Comparison of ENCODE assay signal across 8 cellular contexts in the genomic region with DNA sequence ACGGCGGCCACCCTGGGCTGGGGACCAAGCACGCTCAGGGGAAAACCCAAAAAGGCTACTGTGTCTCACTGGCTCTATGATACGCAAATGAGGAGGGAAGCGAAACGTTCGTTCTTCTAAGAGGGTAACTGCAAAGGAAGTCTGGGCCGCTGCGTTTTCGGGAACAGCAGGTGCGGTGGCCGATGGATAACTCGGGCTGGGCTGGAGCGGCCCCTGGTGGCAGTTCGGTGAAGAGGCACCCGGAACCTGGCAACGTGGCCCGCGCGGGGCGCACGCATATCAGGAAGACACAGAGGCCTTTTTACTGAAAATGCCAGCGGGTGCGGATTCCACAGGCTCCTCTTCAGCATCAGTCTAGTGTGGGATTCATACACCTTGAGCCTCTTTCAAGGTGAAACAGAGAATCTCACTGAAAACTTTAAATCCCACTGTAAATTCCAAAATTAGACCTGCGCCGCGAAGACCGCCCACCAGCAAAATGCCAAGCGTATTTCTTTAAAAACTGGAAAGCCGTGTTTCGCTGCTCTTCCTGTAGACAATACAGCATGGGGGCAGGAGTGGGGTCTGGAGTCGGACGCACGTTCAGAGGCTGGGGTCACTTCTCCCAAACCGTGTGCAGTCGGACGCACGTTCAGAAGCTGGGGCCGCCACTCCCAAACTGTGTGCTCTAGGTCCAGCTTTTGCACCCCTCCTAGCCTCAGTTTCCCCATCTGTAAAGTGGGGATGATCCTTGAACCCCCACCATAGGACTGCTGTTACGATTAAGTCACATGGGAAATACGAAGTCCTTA. TPM values are rescaled to one million over a fixed set of nuclear protein-coding genes. Genes with fewer than 3 reads are reported as not detected.
DNase-seq lines count a peak whose midpoint lies in the region; ATAC-seq and TF ChIP-seq lines count a peak whose summit lies in the region.

No MANE protein-coding gene starts in this region.

- H3K27me3 Mint-ChIP-seq in immature natural killer cell (ENCODE audit: low read depth in 3 of 3) = peaks cover 6 to 16% (median 13%) of the 10 kb centered on the region in 3 donors

- TF ChIP-seq POLR2A in breast epithelium (IDR thresholded peaks at IDR 0.05) = no peak

- intact Hi-C loops in breast epithelium (cut with DNase I; ENCODE audit: low total_unique reads) = no loop called here

- H3K36me3 ChIP-seq in breast epithelium = no peaks in the 10 kb centered on the region

- no peaks in the 10 kb centered on the region for H3K9me3 Mint-ChIP-seq in immature natural killer cell

- no peak for DNase-seq in AG09309 (ENCODE audit: low read depth)
- DNase-seq in NCI-H2196 treated with DMSO at 0.1 percent for 48 hours (lab: John Stamatoyannopoulos, UW; ENCODE audit: unreplicated experiment) = peak; percentile 74
- peak; percentile 69 to 94 for DNase-seq in breast epithelium (ENCODE audit: low spot score in 2 of 2)
- peak; percentile 87 to 88 (median 87) for DNase-seq in immature natural killer cell
- DNase-seq in stimulated activated CD4-positive, alpha-beta T cell treated with anti-CD3 and anti-CD28 coated beads, Interleukin-12 subunit alpha, Interleukin-12 subunit beta, amount 100 ng/mL, for 4 hours = peak; percentile 93

- peak overlapping the region in 4 of 6 donors; percentile 46 to 71 (median 58) for H3K27ac Mint-ChIP-seq in immature natural killer cell

- no peaks in the 10 kb centered on the region for H3K4me1 ChIP-seq in breast epithelium

- no peaks in the 10 kb centered on the region for H3K9me3 ChIP-seq in breast epithelium

- H3K27ac ChIP-seq in VCaP (no peak overlapping the region), breast epithelium (no peak overlapping the region)

- ATAC-seq in GM19035 (IDR thresholded peaks at IDR 0.05; ENCODE audit: unreplicated experiment) (peak; percentile 95), HG03175 (IDR thresholded peaks at IDR 0.05; ENCODE audit: unreplicated experiment) (peak; percentile 95)

- H3K4me3 Mint-ChIP-seq in immature natural killer cell = peak overlapping the region; percentile 31 to 71 (median 59)

- no peaks in the 10 kb centered on the region for H3K27me3 ChIP-seq in breast epithelium

- H3K36me3 Mint-ChIP-seq in immature natural killer cell = no peaks in the 10 kb centered on the region

- peaks cover 5 to 8% of the 10 kb centered on the region in 2 donors for H3K4me1 Mint-ChIP-seq in immature natural killer cell

- no peak overlapping the region for H3K4me3 ChIP-seq in AG09309 (ENCODE audit: control insufficient read depth, low read depth, low read length)
- H3K4me3 ChIP-seq in breast epithelium = peak overlapping the region in 2 of 3 donors; percentile 23 to 48

- TF ChIP-seq CTCF in AG09309 (IDR thresholded peaks at IDR 0.05; ENCODE audit: control insufficient read depth, insufficient read depth, low read depth, low read length, missing control alignments) (peak; percentile 98), VCaP (conservative IDR thresholded peaks at IDR 0.05) (peak; percentile 93), breast epithelium (IDR thresholded peaks at IDR 0.05) (peak; percentile 87 to 100 (median 98))

RNA-seq across cellular contexts. Expression of a gene that starts 44.4 kb away (rescaled TPM):
- 100 to 1,000 TPM; 121 to 162 (median 136) TPM for total RNA-seq in breast epithelium
- 100 to 1,000 TPM; 113 to 149 (median 147) TPM for polyA plus RNA-seq in immature natural killer cell
